ENCODE assay signal across 9 cellular contexts in the genomic region with DNA sequence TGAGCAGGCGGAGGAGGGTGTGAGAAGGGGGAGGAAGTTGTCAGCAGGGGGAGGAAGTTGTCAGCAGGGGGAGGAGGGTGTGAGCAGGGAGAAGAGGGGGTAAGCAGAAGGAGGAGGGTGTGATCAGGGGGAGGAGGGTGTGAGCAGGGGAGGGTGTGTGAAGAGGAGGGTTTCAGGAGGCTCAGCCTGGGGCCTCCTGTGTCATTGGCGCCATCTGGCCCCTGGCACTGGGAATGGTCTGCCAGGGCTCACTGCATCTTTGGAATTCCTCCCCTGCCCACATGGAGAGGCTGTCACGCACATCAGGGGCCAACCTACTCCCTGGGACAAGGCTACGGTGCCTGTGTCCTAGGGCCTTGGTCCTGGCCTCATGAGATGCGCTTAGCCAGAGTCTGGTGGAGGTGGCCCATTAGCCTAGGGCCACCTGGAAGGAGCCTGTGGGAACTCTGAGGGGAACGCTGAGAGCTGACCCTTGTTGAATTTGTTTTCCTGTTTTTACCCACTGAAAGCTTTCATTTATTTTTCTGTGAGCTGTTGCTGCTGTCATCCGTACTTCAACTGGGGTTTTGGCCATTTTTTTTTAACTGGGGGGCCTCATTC. TPM values are rescaled to one million over a fixed set of nuclear protein-coding genes. Genes with fewer than 3 reads are reported as not detected.
DNase-seq lines count a peak whose midpoint lies in the region; ATAC-seq and TF ChIP-seq lines count a peak whose summit lies in the region.
"Had no signal": no experiment of that assay in that cellular context is flagged by ENCODE, and none has a peak within 500 bp of the region (broad histone marks: within the 10 kb centered on the region; RNA-seq: fewer than 3 reads in every experiment).

No MANE protein-coding gene starts in this region.

- H3K36me3 ChIP-seq in skeletal muscle tissue (ENCODE audit: control insufficient read depth in 3 of 3, insufficient read depth in 3 of 3, low read length in 3 of 3): no peaks in the 10 kb centered on the region

- H3K4me1 ChIP-seq in skeletal muscle tissue (ENCODE audit: control insufficient read depth in 3 of 3, insufficient read depth in 3 of 3, low read length in 3 of 3): peaks cover 19 to 51% (median 42%) of the 10 kb centered on the region in 3 donors

- H3K9me3 Mint-ChIP-seq in T-cell: no peaks in the 10 kb centered on the region

- peaks cover 8 to 18% of the 10 kb centered on the region in 2 donors for H3K27me3 Mint-ChIP-seq in T-cell

- TF ChIP-seq CTCF in fibroblast of pulmonary artery (IDR thresholded peaks at IDR 0.05; ENCODE audit: low read length, missing control alignments): peak; percentile 49

- H3K9me3 ChIP-seq in skeletal muscle tissue (ENCODE audit: control insufficient read depth in 3 of 3, low read length in 3 of 3): no peaks in the 10 kb centered on the region

- H3K27me3 ChIP-seq in skeletal muscle tissue (ENCODE audit: control insufficient read depth in 3 of 3, insufficient read depth in 3 of 3, low read length in 3 of 3): peaks cover 0 to 6% (median 0%) of the 10 kb centered on the region in 3 donors

- ATAC-seq in SK-N-SH treated with all-trans-retinoic acid at 6 μM for 48 hours (peak; percentile 93), T-cell (replicated peaks in 1 of 4) (no peak), HG03196 (IDR thresholded peaks at IDR 0.05; ENCODE audit: unreplicated experiment) (no peak)

- no peak overlapping the region for H3K4me3 Mint-ChIP-seq in T-cell

- CTCF ChIA-PET in T-cell (lab: Charles Lee): no interaction called here

- POLR2A ChIA-PET in T-cell (lab: Charles Lee): no interaction called here

- H3K4me3 ChIP-seq in Jurkat, Clone E6-1 (ENCODE audit: low read length): no peak overlapping the region
- H3K4me3 ChIP-seq in fibroblast of pulmonary artery (replicated peaks; ENCODE audit: low read depth, low read length): no peak overlapping the region
- no peak overlapping the region for H3K4me3 ChIP-seq in skeletal muscle tissue (ENCODE audit: low read length in 3 of 3)

- no peak overlapping the region for H3K9ac ChIP-seq in skeletal muscle tissue (ENCODE audit: low read depth in 1 of 3, low read length in 3 of 3)

- H3K27ac ChIP-seq in skeletal muscle tissue (ENCODE audit: low read depth, low read length): peak overlapping the region; percentile 5

- peaks cover 3 to 6% (median 5%) of the 10 kb centered on the region in 3 donors for H3K4me1 Mint-ChIP-seq in T-cell

- DNase-seq in NCI-H1417 (lab: John Stamatoyannopoulos, UW) (peak in 2 of 3 experiments; percentile 56 to 79), NCI-H1417 treated with DMSO at 0.1 percent for 48 hours (lab: John Stamatoyannopoulos, UW) (no peak), fibroblast of pulmonary artery (ENCODE audit: low read depth) (peak; percentile 69), T-cell (no peak)
- DNase-seq in Jurkat, Clone E6-1 (ENCODE audit: low read depth, low spot score): peak; percentile 18

- H3K36me3 Mint-ChIP-seq in T-cell: no peaks in the 10 kb centered on the region

- no peak overlapping the region for H3K27ac Mint-ChIP-seq in T-cell

TF ChIP-seq in SK-N-SH treated with all-trans-retinoic acid at 6 μM for 48 hours, 23 proteins besides CTCF, POLR2A, EP300 and RAD21:
- no peak for TF ChIP-seq ARNTL (CRISPR knock-in tag; IDR thresholded peaks at IDR 0.05; ENCODE audit: borderline replicate concordance, low read depth)
- no peak for TF ChIP-seq PPARA (CRISPR knock-in tag; IDR thresholded peaks at IDR 0.05; ENCODE audit: borderline replicate concordance)
- no peak for TF ChIP-seq ZNF8 (CRISPR knock-in tag; IDR thresholded peaks at IDR 0.05)
- TF ChIP-seq ZFP30 (CRISPR knock-in tag; IDR thresholded peaks at IDR 0.05): no peak
- no peak for TF ChIP-seq SNAI2 (CRISPR knock-in tag; IDR thresholded peaks at IDR 0.05)
- TF ChIP-seq ESRRG (CRISPR knock-in tag; IDR thresholded peaks at IDR 0.05): no peak
- no peak for TF ChIP-seq TOX (CRISPR knock-in tag; IDR thresholded peaks at IDR 0.05; ENCODE audit: borderline replicate concordance)
- no peak for TF ChIP-seq GLIS3 (CRISPR knock-in tag; IDR thresholded peaks at IDR 0.05)
- TF ChIP-seq OSR1 (CRISPR knock-in tag; IDR thresholded peaks at IDR 0.05): no peak
- no peak for TF ChIP-seq ISL1 (CRISPR knock-in tag; IDR thresholded peaks at IDR 0.05)
- TF ChIP-seq, protein P1, sequence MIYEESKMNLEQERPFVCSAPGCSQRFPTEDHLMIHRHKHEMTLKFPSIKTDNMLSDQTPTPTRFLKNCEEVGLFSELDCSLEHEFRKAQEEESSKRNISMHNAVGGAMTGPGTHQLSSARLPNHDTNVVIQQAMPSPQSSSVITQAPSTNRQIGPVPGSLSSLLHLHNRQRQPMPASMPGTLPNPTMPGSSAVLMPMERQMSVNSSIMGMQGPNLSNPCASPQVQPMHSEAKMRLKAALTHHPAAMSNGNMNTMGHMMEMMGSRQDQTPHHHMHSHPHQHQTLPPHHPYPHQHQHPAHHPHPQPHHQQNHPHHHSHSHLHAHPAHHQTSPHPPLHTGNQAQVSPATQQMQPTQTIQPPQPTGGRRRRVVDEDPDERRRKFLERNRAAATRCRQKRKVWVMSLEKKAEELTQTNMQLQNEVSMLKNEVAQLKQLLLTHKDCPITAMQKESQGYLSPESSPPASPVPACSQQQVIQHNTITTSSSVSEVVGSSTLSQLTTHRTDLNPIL (CRISPR knock-in tag; IDR thresholded peaks at IDR 0.05; ENCODE audit: low read depth): no peak
- TF ChIP-seq TCF4 (CRISPR knock-in tag; IDR thresholded peaks at IDR 0.05; ENCODE audit: borderline replicate concordance): no peak
- TF ChIP-seq, protein P2, sequence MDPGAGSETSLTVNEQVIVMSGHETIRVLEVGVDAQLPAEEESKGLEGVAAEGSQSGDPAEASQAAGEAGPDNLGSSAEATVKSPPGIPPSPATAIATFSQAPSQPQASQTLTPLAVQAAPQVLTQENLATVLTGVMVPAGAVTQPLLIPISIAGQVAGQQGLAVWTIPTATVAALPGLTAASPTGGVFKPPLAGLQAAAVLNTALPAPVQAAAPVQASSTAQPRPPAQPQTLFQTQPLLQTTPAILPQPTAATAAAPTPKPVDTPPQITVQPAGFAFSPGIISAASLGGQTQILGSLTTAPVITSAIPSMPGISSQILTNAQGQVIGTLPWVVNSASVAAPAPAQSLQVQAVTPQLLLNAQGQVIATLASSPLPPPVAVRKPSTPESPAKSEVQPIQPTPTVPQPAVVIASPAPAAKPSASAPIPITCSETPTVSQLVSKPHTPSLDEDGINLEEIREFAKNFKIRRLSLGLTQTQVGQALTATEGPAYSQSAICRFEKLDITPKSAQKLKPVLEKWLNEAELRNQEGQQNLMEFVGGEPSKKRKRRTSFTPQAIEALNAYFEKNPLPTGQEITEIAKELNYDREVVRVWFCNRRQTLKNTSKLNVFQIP (CRISPR knock-in tag; IDR thresholded peaks at IDR 0.05; ENCODE audit: borderline replicate concordance, low read depth): no peak
- no peak for TF ChIP-seq CSDC2 (CRISPR knock-in tag; IDR thresholded peaks at IDR 0.05)
- TF ChIP-seq ZNF70 (CRISPR knock-in tag; IDR thresholded peaks at IDR 0.05): no peak
- no peak for TF ChIP-seq RARB (CRISPR knock-in tag; IDR thresholded peaks at IDR 0.05)
- no peak for TF ChIP-seq ZFP3 (CRISPR knock-in tag; IDR thresholded peaks at IDR 0.05)
- TF ChIP-seq, protein P3, sequence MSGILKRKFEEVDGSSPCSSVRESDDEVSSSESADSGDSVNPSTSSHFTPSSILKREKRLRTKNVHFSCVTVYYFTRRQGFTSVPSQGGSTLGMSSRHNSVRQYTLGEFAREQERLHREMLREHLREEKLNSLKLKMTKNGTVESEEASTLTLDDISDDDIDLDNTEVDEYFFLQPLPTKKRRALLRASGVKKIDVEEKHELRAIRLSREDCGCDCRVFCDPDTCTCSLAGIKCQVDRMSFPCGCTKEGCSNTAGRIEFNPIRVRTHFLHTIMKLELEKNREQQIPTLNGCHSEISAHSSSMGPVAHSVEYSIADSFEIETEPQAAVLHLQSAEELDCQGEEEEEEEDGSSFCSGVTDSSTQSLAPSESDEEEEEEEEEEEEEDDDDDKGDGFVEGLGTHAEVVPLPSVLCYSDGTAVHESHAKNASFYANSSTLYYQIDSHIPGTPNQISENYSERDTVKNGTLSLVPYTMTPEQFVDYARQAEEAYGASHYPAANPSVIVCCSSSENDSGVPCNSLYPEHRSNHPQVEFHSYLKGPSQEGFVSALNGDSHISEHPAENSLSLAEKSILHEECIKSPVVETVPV (CRISPR knock-in tag; IDR thresholded peaks at IDR 0.05): no peak
- TF ChIP-seq, protein P4, sequence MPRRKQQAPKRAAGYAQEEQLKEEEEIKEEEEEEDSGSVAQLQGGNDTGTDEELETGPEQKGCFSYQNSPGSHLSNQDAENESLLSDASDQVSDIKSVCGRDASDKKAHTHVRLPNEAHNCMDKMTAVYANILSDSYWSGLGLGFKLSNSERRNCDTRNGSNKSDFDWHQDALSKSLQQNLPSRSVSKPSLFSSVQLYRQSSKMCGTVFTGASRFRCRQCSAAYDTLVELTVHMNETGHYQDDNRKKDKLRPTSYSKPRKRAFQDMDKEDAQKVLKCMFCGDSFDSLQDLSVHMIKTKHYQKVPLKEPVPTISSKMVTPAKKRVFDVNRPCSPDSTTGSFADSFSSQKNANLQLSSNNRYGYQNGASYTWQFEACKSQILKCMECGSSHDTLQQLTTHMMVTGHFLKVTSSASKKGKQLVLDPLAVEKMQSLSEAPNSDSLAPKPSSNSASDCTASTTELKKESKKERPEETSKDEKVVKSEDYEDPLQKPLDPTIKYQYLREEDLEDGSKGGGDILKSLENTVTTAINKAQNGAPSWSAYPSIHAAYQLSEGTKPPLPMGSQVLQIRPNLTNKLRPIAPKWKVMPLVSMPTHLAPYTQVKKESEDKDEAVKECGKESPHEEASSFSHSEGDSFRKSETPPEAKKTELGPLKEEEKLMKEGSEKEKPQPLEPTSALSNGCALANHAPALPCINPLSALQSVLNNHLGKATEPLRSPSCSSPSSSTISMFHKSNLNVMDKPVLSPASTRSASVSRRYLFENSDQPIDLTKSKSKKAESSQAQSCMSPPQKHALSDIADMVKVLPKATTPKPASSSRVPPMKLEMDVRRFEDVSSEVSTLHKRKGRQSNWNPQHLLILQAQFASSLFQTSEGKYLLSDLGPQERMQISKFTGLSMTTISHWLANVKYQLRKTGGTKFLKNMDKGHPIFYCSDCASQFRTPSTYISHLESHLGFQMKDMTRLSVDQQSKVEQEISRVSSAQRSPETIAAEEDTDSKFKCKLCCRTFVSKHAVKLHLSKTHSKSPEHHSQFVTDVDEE (CRISPR knock-in tag; IDR thresholded peaks at IDR 0.05): no peak

RNA-seq across cellular contexts. Expression of a gene that starts 18.0 kb away (rescaled TPM):
- not detected for polyA plus RNA-seq in Jurkat, Clone E6-1 (2012; ENCODE audit: insufficient read depth, insufficient read length)
- 4.7 TPM for total RNA-seq in skeletal muscle tissue
- under 1 TPM in 1 of 5 donors, not detected in 4; 0.35 TPM for total RNA-seq in T-cell
- total RNA-seq: T-helper 1 cell treated with Interleukin-12 subunit alpha and Interleukin-12 subunit beta and Interleukin-4 antibody, amounts not matched to agents 30 ng/mL and 1 ng/mL, for 36 hours had no signal

Comparison
In these comparisons a context has a peak if more than half of its experiments do, and no peak if none do; other contexts are left out.
1. DNase-seq: peak in NCI-H1417 (2 of 3), Jurkat, Clone E6-1 (single experiment) and fibroblast of pulmonary artery (single experiment); none in NCI-H1417 treated with DMSO at 0.1 percent for 48 hours (single experiment) and T-cell (0 of 34).